Comparison of ENCODE assay signal across 9 cellular contexts in genomic region chrX:107777536-107777832, GRCh38. TPM values are rescaled to one million over a fixed set of nuclear protein-coding genes. Genes with fewer than 3 reads are reported as not detected.
DNase-seq lines count a peak whose midpoint lies in the region; ATAC-seq and TF ChIP-seq lines count a peak whose summit lies in the region.
"Had no signal": no experiment of that assay in that cellular context is flagged by ENCODE, and none has a peak within 500 bp of the region (broad histone marks: within the 10 kb centered on the region; RNA-seq: fewer than 3 reads in every experiment).

Gene NCBP2L, plus strand, starts transcription at chrX:107777733. Its CDS starts 16,488 bp downstream, at chrX:107794221.

- H3K4me1 Mint-ChIP-seq in MCF 10A (ENCODE audit: insufficient read depth, unreplicated experiment): peaks cover 18% of the 10 kb centered on the region

- H3K4me3 ChIP-seq in left ventricle myocardium inferior: peak within 1 kb of the TSS; percentile 73
- no peak within 1 kb of the TSS for H3K4me3 ChIP-seq in mucosa of stomach (ENCODE audit: low read length)
- peak within 1 kb of the TSS; percentile 57 to 59 for H3K4me3 ChIP-seq in uterus

- H3K36me3 ChIP-seq in left ventricle myocardium inferior (no peaks in the 10 kb centered on the region), mucosa of stomach (ENCODE audit: control insufficient read depth, insufficient read depth, low read length) (no peaks in the 10 kb centered on the region), uterus (no peaks in the 10 kb centered on the region)

- H3K9me3 ChIP-seq in left ventricle myocardium inferior (replicated peaks): no peaks in the 10 kb centered on the region
- H3K9me3 ChIP-seq in mucosa of stomach (ENCODE audit: control insufficient read depth, low read length): no peaks in the 10 kb centered on the region
- no peaks in the 10 kb centered on the region for H3K9me3 ChIP-seq in uterus

- no TSS peak for BruUV-seq in MCF 10A (replicated peaks; lab: Mats Ljungman, UMichigan)

- H3K27ac Mint-ChIP-seq in MCF 10A (ENCODE audit: low read depth, unreplicated experiment): peak within 1 kb of the TSS; percentile 41

- H3K4me1 ChIP-seq in left ventricle myocardium inferior (peaks cover 20% of the 10 kb centered on the region), mucosa of stomach (ENCODE audit: control insufficient read depth, insufficient read depth, low read length) (peaks cover 33% of the 10 kb centered on the region), uterus (no peaks in the 10 kb centered on the region)

- DNase-seq in left ventricle myocardium inferior (no peak), left cardiac atrium (no peak), MCF 10A (ENCODE audit: unreplicated experiment) (no peak), uterus (no peak), LoVo (ENCODE audit: low spot score) (no peak)
- no peak for DNase-seq in activated CD8-positive, alpha-beta memory T cell treated with anti-CD3 and anti-CD28 coated beads for 24 hours

- H3K9ac ChIP-seq in mucosa of stomach (ENCODE audit: low read length): peak within 1 kb of the TSS; percentile 59

- intact Hi-C loops in left ventricle myocardium inferior (cut with micrococcal nuclease) (loop anchor here (5.0 kb wide), 2 partner anchors 50 to 120 kb away; no protein-coding TSS in a partner anchor), left cardiac atrium (cut with DNase I) (loop anchor here (2.0 to 5.0 kb wide), 3 partner anchors 60 to 119 kb away; no protein-coding TSS in a partner anchor), MCF 10A (cut with micrococcal nuclease) (loop anchor here (1.0 to 10.0 kb wide), 8 partner anchors 104 to 883 kb away; partner anchors contain the start of gene RBM41), uterus (cut with DNase I; ENCODE audit: low total_unique reads) (loop anchor here (5.0 kb wide), 2 partner anchors 60 to 105 kb away; no protein-coding TSS in a partner anchor)

- H3K27me3 Mint-ChIP-seq in MCF 10A (ENCODE audit: insufficient read depth, unreplicated experiment): peaks cover 43% of the 10 kb centered on the region

- ATAC-seq in left cardiac atrium: no peak
- no peak for ATAC-seq in activated CD4-positive, CD25-positive, alpha-beta regulatory T cell treated with anti-CD3 and anti-CD28 coated beads, Interleukin-2, amount 50 U/mL, for 24 hours

- TF ChIP-seq CTCF in left ventricle myocardium inferior (IDR thresholded peaks at IDR 0.05; ENCODE audit: borderline replicate concordance) (no peak), MCF 10A (IDR thresholded peaks at IDR 0.05; ENCODE audit: unreplicated experiment) (no peak), uterus (IDR thresholded peaks at IDR 0.05) (no peak)

- TF ChIP-seq POLR2A in uterus (IDR thresholded peaks at IDR 0.05): no peak

- no peaks in the 10 kb centered on the region for H3K27me3 ChIP-seq in left ventricle myocardium inferior (ENCODE audit: low read depth)
- no peaks in the 10 kb centered on the region for H3K27me3 ChIP-seq in mucosa of stomach (ENCODE audit: control insufficient read depth, insufficient read depth, low read length)
- H3K27me3 ChIP-seq in uterus: no peaks in the 10 kb centered on the region

- peak within 1 kb of the TSS; percentile 76 for H3K4me3 Mint-ChIP-seq in MCF 10A (ENCODE audit: unreplicated experiment)

- no peaks in the 10 kb centered on the region for H3K9me3 Mint-ChIP-seq in MCF 10A (ENCODE audit: unreplicated experiment)

- H3K27ac ChIP-seq in left ventricle myocardium inferior (replicated peaks): peak within 1 kb of the TSS; percentile 87
- H3K27ac ChIP-seq in uterus: peak within 1 kb of the TSS; percentile 84 to 85

- POLR2A ChIA-PET in MCF 10A (lab: Yijun Ruan, JAX): interaction anchor here (0.6 to 5.7 kb wide), 16 partner anchors 12 to 1596 kb away, joined by 3 to 129 read pairs (median 6); partner anchors contain the start of gene PRPS1

- CTCF ChIA-PET in MCF 10A (lab: Yijun Ruan, JAX): interaction anchor here (0.5 to 8.6 kb wide), 31 partner anchors 8 to 879 kb away, joined by 3 to 139 read pairs (median 3); no protein-coding TSS in a partner anchor

- H3K36me3 Mint-ChIP-seq in MCF 10A (ENCODE audit: insufficient read depth, unreplicated experiment): peaks cover 6% of the 10 kb centered on the region

RNA-seq across cellular contexts. Expression of gene NCBP2L, which starts in this region (rescaled TPM):
- total RNA-seq in left ventricle myocardium inferior (not detected), left cardiac atrium (not detected), MCF 10A (2022) (not detected in 2 replicates), uterus (not detected)
- total RNA-seq: Daoy had no signal
